8 cellular contexts compared by ENCODE assay signal in genomic region chr16:53892155-53892554, GRCh38.
DNase-seq lines count a peak whose midpoint lies in the region; ATAC-seq and TF ChIP-seq lines count a peak whose summit lies in the region.

No MANE protein-coding gene starts in this region.

- DNase-seq in NCI-H2081 (lab: John Stamatoyannopoulos, UW) (peak; percentile 23 to 32), NCI-H2081 treated with DMSO at 0.1 percent for 48 hours (lab: John Stamatoyannopoulos, UW) (no peak), SK-N-DZ (ENCODE audit: low spot score) (peak; percentile 58), body of pancreas (peak; percentile 43 to 63 (median 61)), inferior parietal cortex (ENCODE audit: extremely low spot score) (peak; percentile 87)
- peak; percentile 39 for DNase-seq in stimulated activated CD4-positive, alpha-beta T cell treated with anti-CD3 and anti-CD28 coated beads, Interleukin-1b, Interleukin-23, amount 100 ng/mL, for 48 hours
- no peak for DNase-seq in activated CD4-positive, CD25-positive, alpha-beta regulatory T cell treated with anti-CD3 and anti-CD28 coated beads, Interleukin-2, amount 50 U/mL, for 72 hours

- TF ChIP-seq CTCF in Loucy (conservative IDR thresholded peaks at IDR 0.05; ENCODE audit: low read length) = peak; percentile 87
- peak; percentile 32 to 69 (median 64) for TF ChIP-seq CTCF in body of pancreas (IDR thresholded peaks at IDR 0.05)

- intact Hi-C loops in body of pancreas (cut with DNase I) = no loop called here

- H3K9me2 ChIP-seq in Loucy (replicated peaks; ENCODE audit: low read depth, low read length) = no peaks in the 10 kb centered on the region

- H3K79me2 ChIP-seq in Loucy (ENCODE audit: insufficient read depth, low read length) = no peaks in the 10 kb centered on the region

- H3K27me3 ChIP-seq in Loucy (ENCODE audit: insufficient read depth, low read length, poor library complexity, severe bottlenecking) = no peaks in the 10 kb centered on the region
- no peaks in the 10 kb centered on the region for H3K27me3 ChIP-seq in body of pancreas

- 7 to 9% methylated on average over 3 of the region's 3 CpGs for WGBS in body of pancreas, 2 donors

- no peak overlapping the region for H3K27ac ChIP-seq in body of pancreas

- H3K4me3 ChIP-seq in Loucy (ENCODE audit: low read length, poor library complexity, severe bottlenecking) = no peak overlapping the region
- H3K4me3 ChIP-seq in body of pancreas = no peak overlapping the region

- no peaks in the 10 kb centered on the region for H4K20me1 ChIP-seq in Loucy (ENCODE audit: insufficient read depth, low read length, poor library complexity, severe bottlenecking)

- peaks cover 37% of the 10 kb centered on the region for H3K4me1 ChIP-seq in Loucy (ENCODE audit: insufficient read depth, low read length, poor library complexity, severe bottlenecking)
- peaks cover 7% of the 10 kb centered on the region for H3K4me1 ChIP-seq in body of pancreas

- TF ChIP-seq POLR2A in body of pancreas (IDR thresholded peaks at IDR 0.05) = no peak

- H3K9ac ChIP-seq in Loucy (ENCODE audit: low read depth, low read length, poor library complexity, severe bottlenecking) = peak overlapping the region; percentile 35

- H3K36me3 ChIP-seq in Loucy (ENCODE audit: insufficient read depth, low read length) (peaks cover 10% of the 10 kb centered on the region; the same call in 1 of the 2 replicates), body of pancreas (replicated peaks in 1 of 2; ENCODE audit: insufficient read depth in 1 of 2, low read depth in 2 of 2) (no peaks in the 10 kb centered on the region)

- no peak overlapping the region for H2AFZ ChIP-seq in Loucy (ENCODE audit: low read length)

- 0 out of 2 replicates have a peak, but pooled peaks cover 4% of the 10 kb centered on the region for H3F3A ChIP-seq in Loucy (ENCODE audit: low read depth)

- no peaks in the 10 kb centered on the region for H3K9me3 ChIP-seq in Loucy (ENCODE audit: insufficient read depth, low read depth, low read length)
- H3K9me3 ChIP-seq in body of pancreas = no peaks in the 10 kb centered on the region

- peak; percentile 65 for ATAC-seq in body of pancreas

- H3K4me2 ChIP-seq in Loucy (ENCODE audit: low read depth, low read length, poor library complexity, severe bottlenecking) = peak overlapping the region; percentile 42

Comparison
In these comparisons a context has a peak if more than half of its experiments do, and no peak if none do; other contexts are left out.
1. DNase-seq: peak in NCI-H2081 (2 of 2), SK-N-DZ (single experiment), body of pancreas (4 of 4), inferior parietal cortex (single experiment) and stimulated activated CD4-positive, alpha-beta T cell treated with anti-CD3 and anti-CD28 coated beads, Interleukin-1b, Interleukin-23, amount 100 ng/mL, for 48 hours (single experiment); none in NCI-H2081 treated with DMSO at 0.1 percent for 48 hours (single experiment) and activated CD4-positive, CD25-positive, alpha-beta regulatory T cell treated with anti-CD3 and anti-CD28 coated beads, Interleukin-2, amount 50 U/mL, for 72 hours (single experiment).